ENCODE assay signal across 8 cellular contexts in the genomic region with DNA sequence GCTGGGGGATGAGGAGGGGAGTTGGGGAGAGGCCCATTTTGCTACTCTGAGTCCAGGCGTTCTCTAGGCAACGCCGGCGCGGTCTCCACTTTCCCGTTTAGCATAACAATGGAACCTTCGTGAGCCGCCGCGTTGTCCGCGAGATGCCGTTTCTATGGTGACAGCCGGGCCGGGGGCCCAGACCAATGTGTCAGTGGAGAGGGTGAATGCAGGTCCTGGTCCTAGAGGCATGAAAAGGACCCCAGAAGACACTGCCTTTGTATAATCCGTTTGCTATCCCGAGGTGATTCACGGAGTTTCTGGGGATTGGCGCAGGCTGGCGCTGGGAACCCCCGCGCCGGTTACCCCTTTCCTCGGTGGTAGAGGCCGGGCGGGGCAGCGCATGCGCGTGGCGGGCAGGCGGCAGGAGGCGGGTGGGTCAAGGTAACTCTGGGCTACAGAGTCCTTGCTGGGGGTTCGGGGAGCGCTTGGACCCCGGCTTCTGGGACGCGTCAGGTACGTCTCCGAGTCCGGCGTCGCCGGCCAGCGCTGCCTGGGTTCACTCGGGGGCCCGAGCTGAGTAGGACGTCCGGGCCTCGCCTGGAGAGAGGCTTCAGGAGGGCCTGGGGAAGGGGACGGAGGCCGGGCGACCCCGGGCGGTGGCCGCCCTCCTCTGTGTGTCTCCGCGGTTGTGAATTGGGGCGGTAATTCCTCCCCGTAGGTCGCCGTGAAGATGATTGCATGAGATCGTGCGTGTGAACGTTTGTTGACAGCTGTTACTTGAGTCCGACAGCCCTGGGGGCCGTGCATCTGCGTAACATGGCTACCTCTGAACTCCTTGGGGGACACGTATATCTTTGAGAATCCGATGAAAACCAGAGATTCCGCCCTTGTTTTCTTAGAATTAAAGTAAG. TPM values are rescaled to one million over a fixed set of nuclear protein-coding genes. Genes with fewer than 3 reads are reported as not detected.
A peak's percentile ranks its signal among the peaks of the same experiment; 100 is the strongest.
DNase-seq lines count a peak whose midpoint lies in the region; ATAC-seq and TF ChIP-seq lines count a peak whose summit lies in the region.

A gene (plus strand): TSS at position 383 of the 893 bp plus-strand sequence. CDS start 11,417 bp downstream, outside the sequence.
A gene (minus strand): TSS at position 137 of the 893 bp plus-strand sequence. CDS start 6,224 bp downstream, outside the sequence.

- H3K27ac ChIP-seq in liver (ENCODE audit: low read depth in 1 of 2, low read length in 2 of 2), result peak within 1 kb of the TSS; percentile 75 to 79

- no peak for TF ChIP-seq RAD21 in liver (IDR thresholded peaks at IDR 0.05)

- H3K27ac Mint-ChIP-seq in activated CD4-positive, alpha-beta memory T cell treated with anti-CD3 and anti-CD28 coated beads for 36 hours, result peak within 1 kb of the TSS; percentile 96

- WGBS in liver, result under 1% methylated on average over 70 of the region's 70 CpGs

- POLR2A ChIA-PET in activated CD4-positive, alpha-beta memory T cell treated with anti-CD3 and anti-CD28 coated beads for 36 hours (lab: Charles Lee), result interaction anchor here (0.8 to 1.5 kb wide), 5 partner anchors 25 to 100 kb away, joined by 3 to 4 read pairs (median 3); a partner anchor contains a TSS

- peak; percentile 70 to 98 (median 92) for DNase-seq in C1 segment of cervical spinal cord (lab: John Stamatoyannopoulos, UW)
- DNase-seq in NCI-H748 treated with DMSO at 0.1 percent for 48 hours (lab: John Stamatoyannopoulos, UW), result peak; percentile 75
- peak; percentile 88 for DNase-seq in activated CD4-positive, alpha-beta memory T cell treated with anti-CD3 and anti-CD28 coated beads for 36 hours
- peak; percentile 84 to 91 for DNase-seq in dermis microvascular lymphatic vessel endothelial cell (ENCODE audit: low read depth in 2 of 2)
- DNase-seq in stimulated activated CD4-positive, alpha-beta T cell treated with anti-CD3 and anti-CD28 coated beads, Interleukin-2, amount 100 ng/mL, for 48 hours, result peak; percentile 81 to 82

- H3K9ac ChIP-seq in liver (ENCODE audit: low read depth in 1 of 2, low read length in 2 of 2), result peak within 1 kb of the TSS; percentile 71 to 90

- H3K4me3 ChIP-seq in liver (ENCODE audit: low read depth in 1 of 3, low read length in 3 of 3), result peak within 1 kb of the TSS; percentile 75 to 85 (median 81)

- no peaks in the 10 kb centered on the region for H3K9me3 ChIP-seq in liver (ENCODE audit: control insufficient read depth in 4 of 4, low read length in 3 of 4)

- H3K4me1 ChIP-seq in liver (ENCODE audit: control insufficient read depth in 4 of 4, insufficient read depth in 4 of 4, low read length in 3 of 4), result peaks cover 5 to 16% (median 8%) of the 10 kb centered on the region in 4 donors

- peaks cover 15% of the 10 kb centered on the region for H3K4me1 Mint-ChIP-seq in activated CD4-positive, alpha-beta memory T cell treated with anti-CD3 and anti-CD28 coated beads for 36 hours (ENCODE audit: low read depth)

- no peaks in the 10 kb centered on the region for H3K27me3 Mint-ChIP-seq in activated CD4-positive, alpha-beta memory T cell treated with anti-CD3 and anti-CD28 coated beads for 36 hours

- no peaks in the 10 kb centered on the region for H3K36me3 Mint-ChIP-seq in activated CD4-positive, alpha-beta memory T cell treated with anti-CD3 and anti-CD28 coated beads for 36 hours

- no peaks in the 10 kb centered on the region for H3K27me3 ChIP-seq in liver (ENCODE audit: control insufficient read depth in 4 of 4, insufficient read depth in 4 of 4, low read length in 3 of 4)

- intact Hi-C loops in activated CD4-positive, alpha-beta memory T cell treated with anti-CD3 and anti-CD28 coated beads for 36 hours (cut with micrococcal nuclease), result loop anchor here (1.0 to 2.0 kb wide), 3 partner anchors 24 to 218 kb away; a partner anchor contains a TSS

- no peak for TF ChIP-seq CTCF in liver (IDR thresholded peaks at IDR 0.05; ENCODE audit: low read depth, low read length, missing input control)

- H3K9me3 Mint-ChIP-seq in activated CD4-positive, alpha-beta memory T cell treated with anti-CD3 and anti-CD28 coated beads for 36 hours, result no peaks in the 10 kb centered on the region

- CTCF ChIA-PET in activated CD4-positive, alpha-beta memory T cell treated with anti-CD3 and anti-CD28 coated beads for 36 hours (lab: Charles Lee), result interaction anchor here (1.5 kb wide), 1 partner anchor 25 kb away, joined by 11 read pairs; a partner anchor contains a TSS

- H3K4me3 Mint-ChIP-seq in activated CD4-positive, alpha-beta memory T cell treated with anti-CD3 and anti-CD28 coated beads for 36 hours, result peak within 1 kb of the TSS; percentile 88

- ATAC-seq in GM19372 (IDR thresholded peaks at IDR 0.05; ENCODE audit: low read depth, unreplicated experiment) (peak; percentile 82), HG03565 (IDR thresholded peaks at IDR 0.05; ENCODE audit: unreplicated experiment) (peak; percentile 55)

- no peaks in the 10 kb centered on the region for H3K36me3 ChIP-seq in liver (ENCODE audit: control insufficient read depth in 4 of 4, insufficient read depth in 3 of 4, low read depth in 1 of 4, low read length in 3 of 4)

TF ChIP-seq in liver, 16 proteins besides CTCF, POLR2A, EP300 and RAD21:
- TF ChIP-seq, protein P1, sequence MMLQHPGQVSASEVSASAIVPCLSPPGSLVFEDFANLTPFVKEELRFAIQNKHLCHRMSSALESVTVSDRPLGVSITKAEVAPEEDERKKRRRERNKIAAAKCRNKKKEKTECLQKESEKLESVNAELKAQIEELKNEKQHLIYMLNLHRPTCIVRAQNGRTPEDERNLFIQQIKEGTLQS (IDR thresholded peaks at IDR 0.05), result no peak
- TF ChIP-seq HNF4A (conservative IDR thresholded peaks at IDR 0.05) (no peak), YY1 (IDR thresholded peaks at IDR 0.05) (peak; percentile 30)
TF ChIP-seq in liver: peak in this region for 1.

RNA-seq across cellular contexts. Expression of the first gene that starts in this region (rescaled TPM):
- total RNA-seq in activated CD4-positive, alpha-beta memory T cell treated with anti-CD3 and anti-CD28 coated beads for 36 hours, result 10 to 100 TPM in 1 of 2 experiments, 1 to 10 TPM in 1; 9.8 to 14.6 TPM
- 17.3 and 18.0 TPM in 2 replicates for total RNA-seq in dermis microvascular lymphatic vessel endothelial cell
- 1 to 10 TPM; 6.3 to 8.6 TPM for total RNA-seq in liver
- polyA plus RNA-seq in liver, result 10 to 100 TPM in 1 of 2 donors, 1 to 10 TPM in 1; 9.3 to 14.9 TPM

RNA-seq across cellular contexts. Expression of the second gene that starts in this region (rescaled TPM):
- under 1 TPM; 0.36 to 0.88 TPM for total RNA-seq in activated CD4-positive, alpha-beta memory T cell treated with anti-CD3 and anti-CD28 coated beads for 36 hours
- total RNA-seq in dermis microvascular lymphatic vessel endothelial cell, result 0.26 and 0.38 TPM in 2 replicates
- total RNA-seq in liver, result under 1 TPM; 0.05 to 0.42 TPM
- polyA plus RNA-seq in liver, result under 1 TPM; 0.01 to 0.03 TPM

Comparison
In these comparisons a context has a peak if more than half of its experiments do, and no peak if none do; other contexts are left out.
1. Peak in every context shown above with its lines: DNase-seq, ATAC-seq, H3K4me3 ChIP-seq and H3K27ac ChIP-seq.